ENCODE assay signal across 8 cellular contexts in genomic region chr2:6826081-6826913, GRCh38. TPM values are rescaled to one million over a fixed set of nuclear protein-coding genes. Genes with fewer than 3 reads are reported as not detected.
A peak's percentile ranks its signal among the peaks of the same experiment; 100 is the strongest.
DNase-seq lines count a peak whose midpoint lies in the region; ATAC-seq lines count a peak whose summit lies in the region.

No MANE protein-coding gene starts in this region.

- peak; percentile 7 for DNase-seq in DMS 273 treated with DMSO at 0.1 percent for 48 hours (lab: John Stamatoyannopoulos, UW)
- DNase-seq in RPMI8226 = peak; percentile 11
- DNase-seq in activated naive CD4-positive, alpha-beta T cell treated with anti-CD3 and anti-CD28 coated beads for 36 hours = peak; percentile 81
- DNase-seq in iPS DF 19.7 (ENCODE audit: low read depth, low spot score) = peak; percentile 28
- DNase-seq in stimulated activated CD4-positive, alpha-beta T cell treated with anti-CD3 and anti-CD28 coated beads, Interleukin-4, amount 100 ng/mL, for 48 hours (ENCODE audit: low read depth in 2 of 2) = peak; percentile 53 to 55
- DNase-seq in cerebellum (ENCODE audit: low spot score) = no peak

- H3K4me3 Mint-ChIP-seq in activated naive CD4-positive, alpha-beta T cell treated with anti-CD3 and anti-CD28 coated beads for 36 hours = no peak overlapping the region

- no peak overlapping the region for H3K27ac Mint-ChIP-seq in activated naive CD4-positive, alpha-beta T cell treated with anti-CD3 and anti-CD28 coated beads for 36 hours

- peaks cover 12% of the 10 kb centered on the region for H3K9me3 Mint-ChIP-seq in activated naive CD4-positive, alpha-beta T cell treated with anti-CD3 and anti-CD28 coated beads for 36 hours

- peaks cover 2% of the 10 kb centered on the region for H3K4me1 Mint-ChIP-seq in activated naive CD4-positive, alpha-beta T cell treated with anti-CD3 and anti-CD28 coated beads for 36 hours (ENCODE audit: low read depth)

- ATAC-seq in GM19438 (IDR thresholded peaks at IDR 0.05; ENCODE audit: low read depth, unreplicated experiment) (peak; percentile 96), HG03442 (IDR thresholded peaks at IDR 0.05; ENCODE audit: unreplicated experiment) (peak; percentile 97)

- intact Hi-C loops in activated naive CD4-positive, alpha-beta T cell treated with anti-CD3 and anti-CD28 coated beads for 36 hours (cut with micrococcal nuclease) = loop anchor here (1.0 to 5.0 kb wide), 7 partner anchors 40 to 376 kb away; partner anchors contain the start of gene RSAD2

- peaks cover 5% of the 10 kb centered on the region for H3K36me3 Mint-ChIP-seq in activated naive CD4-positive, alpha-beta T cell treated with anti-CD3 and anti-CD28 coated beads for 36 hours (ENCODE audit: low read depth)

- no peaks in the 10 kb centered on the region for H3K27me3 Mint-ChIP-seq in activated naive CD4-positive, alpha-beta T cell treated with anti-CD3 and anti-CD28 coated beads for 36 hours (ENCODE audit: low read depth)

- CTCF ChIA-PET in activated naive CD4-positive, alpha-beta T cell treated with anti-CD3 and anti-CD28 coated beads for 36 hours (lab: Charles Lee) = interaction anchor here (0.6 to 2.3 kb wide), 19 partner anchors 9 to 1500 kb away, joined by 3 to 17 read pairs (median 3); partner anchors contain the start of genes CMPK2 and RSAD2

RNA-seq across cellular contexts. Expression of gene CMPK2, which starts 39.4 kb away (rescaled TPM):
- 1 to 10 TPM; 7.2 to 7.7 TPM for total RNA-seq in activated naive CD4-positive, alpha-beta T cell treated with anti-CD3 and anti-CD28 coated beads for 36 hours
- 7.0 TPM for total RNA-seq in cerebellum

RNA-seq across cellular contexts. Expression of gene RSAD2, which starts 51.3 kb away (rescaled TPM):
- total RNA-seq in activated naive CD4-positive, alpha-beta T cell treated with anti-CD3 and anti-CD28 coated beads for 36 hours = 1 to 10 TPM; 9.1 to 9.9 TPM
- total RNA-seq in cerebellum = 1.5 TPM
